11 cellular contexts compared by ENCODE assay signal in genomic region chr16:66508261-66508913, GRCh38. TPM values are rescaled to one million over a fixed set of nuclear protein-coding genes. Genes with fewer than 3 reads are reported as not detected.
DNase-seq lines count a peak whose midpoint lies in the region; ATAC-seq and TF ChIP-seq lines count a peak whose summit lies in the region.
"Had no signal": no experiment of that assay in that cellular context is flagged by ENCODE, and none has a peak within 500 bp of the region (broad histone marks: within the 10 kb centered on the region; RNA-seq: fewer than 3 reads in every experiment).

No MANE protein-coding gene starts in this region.

- H3K4me3 ChIP-seq in BLaER1 (no peak overlapping the region), mesenchymal stem cell (ENCODE audit: insufficient read depth in 1 of 2, low read depth in 1 of 2, low read length in 2 of 2) (no peak overlapping the region)

- no peak overlapping the region for H4K91ac ChIP-seq in mesenchymal stem cell (ENCODE audit: low read length)

- H3K4ac ChIP-seq in mesenchymal stem cell (ENCODE audit: low read depth in 1 of 2, low read length in 2 of 2) = no peak overlapping the region

- no peak overlapping the region for H2BK120ac ChIP-seq in mesenchymal stem cell (ENCODE audit: low read depth, low read length)

- H3K9me3 ChIP-seq in BLaER1 = no peaks in the 10 kb centered on the region
- H3K9me3 ChIP-seq in mesenchymal stem cell (ENCODE audit: control insufficient read depth, low read length) = no peaks in the 10 kb centered on the region

- H2BK15ac ChIP-seq in mesenchymal stem cell (ENCODE audit: low read depth, poor library complexity, severe bottlenecking) = no peak overlapping the region

- H3K27ac Mint-ChIP-seq in brain (peak overlapping the region in 4 of 5 experiments; percentile 69 to 85 (median 74)), mesothelial cell of epicardium (no peak overlapping the region)
- no peak overlapping the region for H3K27ac Mint-ChIP-seq in naive thymus-derived CD8-positive, alpha-beta T cell

- no peak overlapping the region for H2AFZ ChIP-seq in mesenchymal stem cell (ENCODE audit: low read depth, low read length)

- H4K8ac ChIP-seq in mesenchymal stem cell (ENCODE audit: low read length) = no peak overlapping the region

- no peak overlapping the region for H2BK12ac ChIP-seq in mesenchymal stem cell (ENCODE audit: low read length in 2 of 2)

- ATAC-seq in HG02759 (IDR thresholded peaks at IDR 0.05; ENCODE audit: unreplicated experiment) = peak; percentile 56
- no peak for ATAC-seq in naive thymus-derived CD8-positive, alpha-beta T cell

- H3K79me1 ChIP-seq in mesenchymal stem cell (replicated peaks; ENCODE audit: low read length, poor library complexity, severe bottlenecking) = peaks cover 9% of the 10 kb centered on the region

- H3K27me3 Mint-ChIP-seq in brain (peaks cover 4% of the 10 kb centered on the region), mesothelial cell of epicardium (ENCODE audit: low read depth) (no peaks in the 10 kb centered on the region)
- H3K27me3 Mint-ChIP-seq in naive thymus-derived CD8-positive, alpha-beta T cell = no peaks in the 10 kb centered on the region

- H3K9me3 Mint-ChIP-seq in brain (no peaks in the 10 kb centered on the region), mesothelial cell of epicardium (no peaks in the 10 kb centered on the region)
- H3K9me3 Mint-ChIP-seq in naive thymus-derived CD8-positive, alpha-beta T cell = no peaks in the 10 kb centered on the region
- H3K9me3 Mint-ChIP-seq: H9 had no signal

- H3K4me3 Mint-ChIP-seq in brain = no peak overlapping the region
- H3K4me3 Mint-ChIP-seq in naive thymus-derived CD8-positive, alpha-beta T cell = no peak overlapping the region
- H3K4me3 Mint-ChIP-seq in mesothelial cell of epicardium = no peak overlapping the region
- H3K4me3 Mint-ChIP-seq: H9 had no signal

- no peak overlapping the region for H3K23ac ChIP-seq in mesenchymal stem cell (ENCODE audit: low read length in 2 of 2)

- WGBS in mesenchymal stem cell = 86% methylated on average over 7 of the region's 7 CpGs

- POLR2A ChIA-PET in naive thymus-derived CD8-positive, alpha-beta T cell (lab: Charles Lee) = interaction anchor here (1.6 kb wide), 1 partner anchor 12 kb away, joined by 3 read pairs; no protein-coding TSS in a partner anchor

- no peaks in the 10 kb centered on the region for H3K36me3 ChIP-seq in BLaER1
- peaks cover 21% of the 10 kb centered on the region in 2 experiments for H3K36me3 ChIP-seq in mesenchymal stem cell (ENCODE audit: control insufficient read depth in 1 of 2, insufficient read depth in 2 of 2, low read depth in 1 of 2, low read length in 2 of 2)

- peaks cover 27% of the 10 kb centered on the region for H3K4me1 ChIP-seq in BLaER1
- peaks cover 30% of the 10 kb centered on the region for H3K4me1 ChIP-seq in mesenchymal stem cell (ENCODE audit: control insufficient read depth, insufficient read depth, low read depth, low read length)

- H3K18ac ChIP-seq in mesenchymal stem cell (ENCODE audit: low read depth in 1 of 2, low read length in 2 of 2) = no peak overlapping the region

- no peak overlapping the region for H3K27ac ChIP-seq in BLaER1
- peak overlapping the region; percentile 86 for H3K27ac ChIP-seq in mesenchymal stem cell (ENCODE audit: low read length, poor library complexity, severe bottlenecking)

- no peaks in the 10 kb centered on the region for H3K27me3 ChIP-seq in BLaER1
- H3K27me3 ChIP-seq in mesenchymal stem cell (ENCODE audit: control insufficient read depth in 1 of 2, insufficient read depth in 1 of 2, low read length in 2 of 2) = no peaks in the 10 kb centered on the region

- H3K36me3 Mint-ChIP-seq in brain (peaks cover 23% of the 10 kb centered on the region), mesothelial cell of epicardium (peaks cover 19% of the 10 kb centered on the region)
- H3K36me3 Mint-ChIP-seq in naive thymus-derived CD8-positive, alpha-beta T cell = peaks cover 0 to 3% (median 0%) of the 10 kb centered on the region in 3 donors

- H2AK5ac ChIP-seq in mesenchymal stem cell (ENCODE audit: low read length, severe bottlenecking) = peak overlapping the region; percentile 100

- H3K9ac ChIP-seq in BLaER1 = no peak overlapping the region
- H3K9ac ChIP-seq in mesenchymal stem cell (ENCODE audit: low read length) = no peak overlapping the region

- DNase-seq in mesenchymal stem cell (no peak), SIG-M5 (lab: John Stamatoyannopoulos, UW) (no peak), mesothelial cell of epicardium (ENCODE audit: low spot score in 2 of 2, unreplicated experiment in 2 of 2) (no peak)
- no peak for DNase-seq in stimulated activated CD4-positive, alpha-beta T cell treated with anti-CD3 and anti-CD28 coated beads, Interleukin-2, amount 100 ng/mL, for 48 hours
- DNase-seq in naive thymus-derived CD8-positive, alpha-beta T cell = no peak
- DNase-seq: amniotic stem cell, H9, NCI-H187 had no signal

- H3K14ac ChIP-seq in mesenchymal stem cell (ENCODE audit: low read length in 2 of 2) = peak overlapping the region in 1 of 2 experiments; percentile 39

- TF ChIP-seq CTCF in brain (conservative IDR thresholded peaks at IDR 0.05) (no peak), mesothelial cell of epicardium (IDR thresholded peaks at IDR 0.05; ENCODE audit: unreplicated experiment) (no peak)

- H2BK5ac ChIP-seq in mesenchymal stem cell (ENCODE audit: low read depth, low read length, poor library complexity, severe bottlenecking) = peak overlapping the region; percentile 3

- peak overlapping the region; percentile 40 for H3K4me2 ChIP-seq in BLaER1
- no peak overlapping the region for H3K4me2 ChIP-seq in mesenchymal stem cell (ENCODE audit: low read length, poor library complexity, severe bottlenecking)

- peaks cover 31% of the 10 kb centered on the region for H3K4me1 Mint-ChIP-seq in brain
- H3K4me1 Mint-ChIP-seq in naive thymus-derived CD8-positive, alpha-beta T cell = peaks cover 4 to 14% (median 5%) of the 10 kb centered on the region in 4 donors
- peaks cover 2% of the 10 kb centered on the region for H3K4me1 Mint-ChIP-seq in mesothelial cell of epicardium

- no peaks in the 10 kb centered on the region for H4K20me1 ChIP-seq in BLaER1

RNA-seq across cellular contexts. Expression of gene TK2, which starts 41.5 kb away (rescaled TPM):
- polyA plus RNA-seq in brain (ENCODE audit: insufficient read depth, low read depth, low replicate concordance) = 18.2 TPM
- 12.5 TPM for polyA plus RNA-seq in mesenchymal stem cell (2013, experiment 1 of 2)
- 12.8 TPM for polyA plus RNA-seq in mesenchymal stem cell (2013, experiment 2 of 2)
- total RNA-seq in naive thymus-derived CD8-positive, alpha-beta T cell = 1 to 10 TPM; 6.8 to 8.7 TPM
- polyA plus RNA-seq in naive thymus-derived CD8-positive, alpha-beta T cell = 1 to 10 TPM; 1.9 to 4.0 (median 2.5) TPM
- total RNA-seq in mesothelial cell of epicardium = 24.9 to 28.8 TPM (median 28.5 TPM) in 3 replicates

RNA-seq across cellular contexts. Expression of gene CKLF, which starts 44.0 kb away (rescaled TPM):
- polyA plus RNA-seq in brain (ENCODE audit: insufficient read depth, low read depth, low replicate concordance) = 90.4 TPM
- polyA plus RNA-seq in mesenchymal stem cell (2013, experiment 1 of 2) = 47.1 TPM
- 49.9 TPM for polyA plus RNA-seq in mesenchymal stem cell (2013, experiment 2 of 2)
- 10 to 100 TPM; 43.1 to 44.4 TPM for total RNA-seq in naive thymus-derived CD8-positive, alpha-beta T cell
- 100 to 1,000 TPM in 2 of 3 donors, 10 to 100 TPM in 1; 99.6 to 179 (median 111) TPM for polyA plus RNA-seq in naive thymus-derived CD8-positive, alpha-beta T cell
- total RNA-seq in mesothelial cell of epicardium = 28.9 to 33.2 TPM (median 31.1 TPM) in 3 replicates

RNA-seq across cellular contexts. Expression of gene CMTM1, which starts 57.9 kb away (rescaled TPM):
- polyA plus RNA-seq in brain (ENCODE audit: insufficient read depth, low read depth, low replicate concordance) = 1.1 TPM
- polyA plus RNA-seq in mesenchymal stem cell (2013, experiment 1 of 2) = 1.8 TPM
- polyA plus RNA-seq in mesenchymal stem cell (2013, experiment 2 of 2) = 1.5 TPM
- total RNA-seq in naive thymus-derived CD8-positive, alpha-beta T cell = 1 to 10 TPM; 3.5 to 3.9 TPM
- polyA plus RNA-seq in naive thymus-derived CD8-positive, alpha-beta T cell = under 1 TPM in 2 of 3 donors, not detected in 1; 0.48 to 0.50 TPM
- total RNA-seq in mesothelial cell of epicardium = 10.0 to 10.3 TPM (median 10.2 TPM) in 3 replicates

Comparison
In these comparisons a context has a peak if more than half of its experiments do, and no peak if none do; other contexts are left out.
1. H3K27ac Mint-ChIP-seq: peak in brain (4 of 5); none in naive thymus-derived CD8-positive, alpha-beta T cell (0 of 10) and mesothelial cell of epicardium (single experiment).